ENCODE assay signal across 1 cellular context in the genomic region with DNA sequence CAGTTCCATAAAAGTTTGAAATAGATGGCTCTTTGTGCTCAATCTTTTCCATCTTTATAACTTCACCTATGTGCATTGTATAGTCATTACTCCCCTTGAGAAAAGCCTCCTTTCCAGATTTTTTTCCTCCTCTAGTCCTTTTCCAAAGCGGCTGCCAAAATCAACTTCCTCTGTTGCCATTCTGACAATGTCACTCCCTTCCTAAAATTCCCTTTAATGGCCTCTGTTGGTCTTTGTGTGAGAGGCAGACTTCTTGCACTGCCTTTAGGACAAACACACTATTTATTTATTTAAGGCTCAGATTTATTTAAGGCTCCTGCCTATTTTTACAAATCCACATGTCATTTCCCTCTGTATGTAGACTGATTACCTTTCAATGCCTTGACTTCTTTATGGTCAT.
TF ChIP-seq lines count a peak whose summit lies in the region.

No MANE protein-coding gene starts in this region.

TF ChIP-seq in HEK293, 187 proteins besides CTCF, POLR2A, EP300 and RAD21 (continued from another document):
- TF ChIP-seq GFI1B (tag by site-specific recombination; IDR thresholded peaks at IDR 0.05) (0 out of 2 replicates have a peak, but pooled peaks have one; percentile 13), ZNF530 (tag by site-specific recombination; IDR thresholded peaks at IDR 0.05; ENCODE audit: low read depth) (no peak), ZFP69B (tag by site-specific recombination; IDR thresholded peaks at IDR 0.05) (no peak), ZNF830 (tag by site-specific recombination; IDR thresholded peaks at IDR 0.05; ENCODE audit: low read depth) (no peak), ZNF791 (tag by site-specific recombination; IDR thresholded peaks at IDR 0.05) (no peak), ZNF792 (tag by site-specific recombination; IDR thresholded peaks at IDR 0.05) (no peak), ZNF341 (tag by site-specific recombination; IDR thresholded peaks at IDR 0.05; ENCODE audit: low read depth) (peak; percentile 56; the same call in 1 of the 2 replicates), ZBTB8A (tag by site-specific recombination; IDR thresholded peaks at IDR 0.05) (no peak), ZNF175 (tag by site-specific recombination; IDR thresholded peaks at IDR 0.05) (no peak)
- TF ChIP-seq, protein P1, sequence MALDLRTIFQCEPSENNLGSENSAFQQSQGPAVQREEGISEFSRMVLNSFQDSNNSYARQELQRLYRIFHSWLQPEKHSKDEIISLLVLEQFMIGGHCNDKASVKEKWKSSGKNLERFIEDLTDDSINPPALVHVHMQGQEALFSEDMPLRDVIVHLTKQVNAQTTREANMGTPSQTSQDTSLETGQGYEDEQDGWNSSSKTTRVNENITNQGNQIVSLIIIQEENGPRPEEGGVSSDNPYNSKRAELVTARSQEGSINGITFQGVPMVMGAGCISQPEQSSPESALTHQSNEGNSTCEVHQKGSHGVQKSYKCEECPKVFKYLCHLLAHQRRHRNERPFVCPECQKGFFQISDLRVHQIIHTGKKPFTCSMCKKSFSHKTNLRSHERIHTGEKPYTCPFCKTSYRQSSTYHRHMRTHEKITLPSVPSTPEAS (tag by site-specific recombination; IDR thresholded peaks at IDR 0.05), result no peak
- TF ChIP-seq, protein P2, sequence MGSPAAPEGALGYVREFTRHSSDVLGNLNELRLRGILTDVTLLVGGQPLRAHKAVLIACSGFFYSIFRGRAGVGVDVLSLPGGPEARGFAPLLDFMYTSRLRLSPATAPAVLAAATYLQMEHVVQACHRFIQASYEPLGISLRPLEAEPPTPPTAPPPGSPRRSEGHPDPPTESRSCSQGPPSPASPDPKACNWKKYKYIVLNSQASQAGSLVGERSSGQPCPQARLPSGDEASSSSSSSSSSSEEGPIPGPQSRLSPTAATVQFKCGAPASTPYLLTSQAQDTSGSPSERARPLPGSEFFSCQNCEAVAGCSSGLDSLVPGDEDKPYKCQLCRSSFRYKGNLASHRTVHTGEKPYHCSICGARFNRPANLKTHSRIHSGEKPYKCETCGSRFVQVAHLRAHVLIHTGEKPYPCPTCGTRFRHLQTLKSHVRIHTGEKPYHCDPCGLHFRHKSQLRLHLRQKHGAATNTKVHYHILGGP (tag by site-specific recombination; IDR thresholded peaks at IDR 0.05), result no peak
- TF ChIP-seq, protein P3, sequence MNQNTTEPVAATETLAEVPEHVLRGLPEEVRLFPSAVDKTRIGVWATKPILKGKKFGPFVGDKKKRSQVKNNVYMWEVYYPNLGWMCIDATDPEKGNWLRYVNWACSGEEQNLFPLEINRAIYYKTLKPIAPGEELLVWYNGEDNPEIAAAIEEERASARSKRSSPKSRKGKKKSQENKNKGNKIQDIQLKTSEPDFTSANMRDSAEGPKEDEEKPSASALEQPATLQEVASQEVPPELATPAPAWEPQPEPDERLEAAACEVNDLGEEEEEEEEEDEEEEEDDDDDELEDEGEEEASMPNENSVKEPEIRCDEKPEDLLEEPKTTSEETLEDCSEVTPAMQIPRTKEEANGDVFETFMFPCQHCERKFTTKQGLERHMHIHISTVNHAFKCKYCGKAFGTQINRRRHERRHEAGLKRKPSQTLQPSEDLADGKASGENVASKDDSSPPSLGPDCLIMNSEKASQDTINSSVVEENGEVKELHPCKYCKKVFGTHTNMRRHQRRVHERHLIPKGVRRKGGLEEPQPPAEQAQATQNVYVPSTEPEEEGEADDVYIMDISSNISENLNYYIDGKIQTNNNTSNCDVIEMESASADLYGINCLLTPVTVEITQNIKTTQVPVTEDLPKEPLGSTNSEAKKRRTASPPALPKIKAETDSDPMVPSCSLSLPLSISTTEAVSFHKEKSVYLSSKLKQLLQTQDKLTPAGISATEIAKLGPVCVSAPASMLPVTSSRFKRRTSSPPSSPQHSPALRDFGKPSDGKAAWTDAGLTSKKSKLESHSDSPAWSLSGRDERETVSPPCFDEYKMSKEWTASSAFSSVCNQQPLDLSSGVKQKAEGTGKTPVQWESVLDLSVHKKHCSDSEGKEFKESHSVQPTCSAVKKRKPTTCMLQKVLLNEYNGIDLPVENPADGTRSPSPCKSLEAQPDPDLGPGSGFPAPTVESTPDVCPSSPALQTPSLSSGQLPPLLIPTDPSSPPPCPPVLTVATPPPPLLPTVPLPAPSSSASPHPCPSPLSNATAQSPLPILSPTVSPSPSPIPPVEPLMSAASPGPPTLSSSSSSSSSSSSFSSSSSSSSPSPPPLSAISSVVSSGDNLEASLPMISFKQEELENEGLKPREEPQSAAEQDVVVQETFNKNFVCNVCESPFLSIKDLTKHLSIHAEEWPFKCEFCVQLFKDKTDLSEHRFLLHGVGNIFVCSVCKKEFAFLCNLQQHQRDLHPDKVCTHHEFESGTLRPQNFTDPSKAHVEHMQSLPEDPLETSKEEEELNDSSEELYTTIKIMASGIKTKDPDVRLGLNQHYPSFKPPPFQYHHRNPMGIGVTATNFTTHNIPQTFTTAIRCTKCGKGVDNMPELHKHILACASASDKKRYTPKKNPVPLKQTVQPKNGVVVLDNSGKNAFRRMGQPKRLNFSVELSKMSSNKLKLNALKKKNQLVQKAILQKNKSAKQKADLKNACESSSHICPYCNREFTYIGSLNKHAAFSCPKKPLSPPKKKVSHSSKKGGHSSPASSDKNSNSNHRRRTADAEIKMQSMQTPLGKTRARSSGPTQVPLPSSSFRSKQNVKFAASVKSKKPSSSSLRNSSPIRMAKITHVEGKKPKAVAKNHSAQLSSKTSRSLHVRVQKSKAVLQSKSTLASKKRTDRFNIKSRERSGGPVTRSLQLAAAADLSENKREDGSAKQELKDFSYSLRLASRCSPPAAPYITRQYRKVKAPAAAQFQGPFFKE (tag by site-specific recombination; IDR thresholded peaks at IDR 0.05; ENCODE audit: borderline replicate concordance), result no peak
- TF ChIP-seq, protein P4, sequence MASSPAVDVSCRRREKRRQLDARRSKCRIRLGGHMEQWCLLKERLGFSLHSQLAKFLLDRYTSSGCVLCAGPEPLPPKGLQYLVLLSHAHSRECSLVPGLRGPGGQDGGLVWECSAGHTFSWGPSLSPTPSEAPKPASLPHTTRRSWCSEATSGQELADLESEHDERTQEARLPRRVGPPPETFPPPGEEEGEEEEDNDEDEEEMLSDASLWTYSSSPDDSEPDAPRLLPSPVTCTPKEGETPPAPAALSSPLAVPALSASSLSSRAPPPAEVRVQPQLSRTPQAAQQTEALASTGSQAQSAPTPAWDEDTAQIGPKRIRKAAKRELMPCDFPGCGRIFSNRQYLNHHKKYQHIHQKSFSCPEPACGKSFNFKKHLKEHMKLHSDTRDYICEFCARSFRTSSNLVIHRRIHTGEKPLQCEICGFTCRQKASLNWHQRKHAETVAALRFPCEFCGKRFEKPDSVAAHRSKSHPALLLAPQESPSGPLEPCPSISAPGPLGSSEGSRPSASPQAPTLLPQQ (tag by site-specific recombination; IDR thresholded peaks at IDR 0.05), result no peak
TF ChIP-seq in HEK293: peak in this region for 5.
